In genomic region chr12:31778687-31779086, GRCh38 we compare ENCODE assay signal across 18 cellular contexts. TPM values are rescaled to one million over a fixed set of nuclear protein-coding genes. Genes with fewer than 3 reads are reported as not detected.
DNase-seq lines count a peak whose midpoint lies in the region; ATAC-seq and TF ChIP-seq lines count a peak whose summit lies in the region.
"Had no signal": no experiment of that assay in that cellular context is flagged by ENCODE, and none has a peak within 500 bp of the region (broad histone marks: within the 10 kb centered on the region; RNA-seq: fewer than 3 reads in every experiment).

No MANE protein-coding gene starts in this region.

- H3K4me3 ChIP-seq in mammary epithelial cell (replicated peaks in 1 of 3; ENCODE audit: insufficient read depth in 1 of 3, low read depth in 2 of 3, low read length in 3 of 3) = no peak overlapping the region
- H3K4me3 ChIP-seq: MG63 had no signal

- H3K4me2 ChIP-seq in mammary epithelial cell (ENCODE audit: insufficient read depth, low read depth, low read length) = no peak overlapping the region

- H3K27me3 Mint-ChIP-seq in MCF 10A (ENCODE audit: insufficient read depth, unreplicated experiment) = no peaks in the 10 kb centered on the region
- no peaks in the 10 kb centered on the region for H3K27me3 Mint-ChIP-seq in T-helper 17 cell

- ATAC-seq in T-helper 17 cell (no peak), left lobe of liver (no peak), GM21423 (IDR thresholded peaks at IDR 0.05; ENCODE audit: unreplicated experiment) (no peak), GM21367 (IDR thresholded peaks at IDR 0.05; ENCODE audit: unreplicated experiment) (no peak)

- no peaks in the 10 kb centered on the region for H4K20me1 ChIP-seq in mammary epithelial cell (ENCODE audit: insufficient read depth, low read length)

- no peaks in the 10 kb centered on the region for H3K36me3 ChIP-seq in mammary epithelial cell (ENCODE audit: insufficient read depth, low read length)
- H3K36me3 ChIP-seq: MG63 had no signal

- no peak overlapping the region for H3K27ac Mint-ChIP-seq in MCF 10A (ENCODE audit: low read depth, unreplicated experiment)
- peak overlapping the region; percentile 56 for H3K27ac Mint-ChIP-seq in T-helper 17 cell
- H3K27ac Mint-ChIP-seq: HFFc6 had no signal

- H3K4me3 Mint-ChIP-seq in MCF 10A (ENCODE audit: unreplicated experiment) = no peak overlapping the region
- H3K4me3 Mint-ChIP-seq in T-helper 17 cell = no peak overlapping the region
- H3K4me3 Mint-ChIP-seq: HFFc6 had no signal

- no peaks in the 10 kb centered on the region for H3K79me2 ChIP-seq in mammary epithelial cell (ENCODE audit: insufficient read depth, low read length)

- dilution Hi-C loops in mammary epithelial cell (cut with HindIII; ENCODE audit: low sequenced_read_pairs) = no loop called here

- H3K4me1 Mint-ChIP-seq in MCF 10A (ENCODE audit: insufficient read depth, unreplicated experiment) (no peaks in the 10 kb centered on the region), T-helper 17 cell (peaks cover 7% of the 10 kb centered on the region)

- H3K36me3 Mint-ChIP-seq in MCF 10A (ENCODE audit: insufficient read depth, unreplicated experiment) = no peaks in the 10 kb centered on the region
- peaks cover under 1% of the 10 kb centered on the region for H3K36me3 Mint-ChIP-seq in T-helper 17 cell (ENCODE audit: low read depth)

- H3K9ac ChIP-seq in mammary epithelial cell (ENCODE audit: insufficient read depth, low read length) = no peak overlapping the region

- DNase-seq in mammary epithelial cell = no peak
- no peak for DNase-seq in MCF 10A (ENCODE audit: unreplicated experiment)
- DNase-seq in T-helper 17 cell = no peak
- DNase-seq in left lobe of liver (ENCODE audit: low spot score) = peak; percentile 14
- no peak for DNase-seq in stimulated activated CD4-positive, alpha-beta T cell treated with anti-CD3 and anti-CD28 coated beads, Interleukin-1b, Interleukin-23, amount 100 ng/mL, for 48 hours
- no peak for DNase-seq in T1000 (lab: John Stamatoyannopoulos, UW)
- DNase-seq: 8988T, C1 segment of cervical spinal cord, HFFc6, KG1, MG63, NCI-H1105 treated with DMSO at 0.1 percent for 48 hours, NCI-H187, NCI-H446, NCI-H748 treated with DMSO at 0.1 percent for 48 hours, SHP77 treated with DMSO at 0.1 percent for 48 hours had no signal

- H3K27ac ChIP-seq in mammary epithelial cell (ENCODE audit: insufficient read depth, low read depth, low read length) = no peak overlapping the region

- BruUV-seq in mammary epithelial cell (replicated peaks; lab: Mats Ljungman, UMichigan) (no TSS peak), MCF 10A (replicated peaks; lab: Mats Ljungman, UMichigan) (no TSS peak)

- H2AFZ ChIP-seq in mammary epithelial cell (ENCODE audit: low read depth, low read length) = peak overlapping the region; percentile 39

- intact Hi-C loops in mammary epithelial cell (cut with micrococcal nuclease) = no loop called here
- intact Hi-C loops in MCF 10A (cut with micrococcal nuclease) = no loop called here

- H3K9me3 ChIP-seq in mammary epithelial cell (replicated peaks; ENCODE audit: insufficient read depth, low read length) (no peaks in the 10 kb centered on the region), T-helper 17 cell (ENCODE audit: control insufficient read depth, low read length, poor library complexity, severe bottlenecking) (no peaks in the 10 kb centered on the region)

- H3K4me1 ChIP-seq in mammary epithelial cell (ENCODE audit: insufficient read depth, low read length) = no peaks in the 10 kb centered on the region

- in situ Hi-C loops in mammary epithelial cell (cut with MboI; ENCODE audit: low sequenced_read_pairs in 2 of 2) = no loop called here

- 82% methylated on average over 5 of the region's 5 CpGs for WGBS in mammary epithelial cell (ENCODE audit: low coverage, missing lambda C conversion rate)

- H3K9me3 Mint-ChIP-seq in MCF 10A (ENCODE audit: unreplicated experiment) = peaks cover 4% of the 10 kb centered on the region

- CTCF ChIA-PET in mammary epithelial cell (lab: Charles Lee; ENCODE audit: low non-redundant PET) (no interaction called here), MCF 10A (lab: Yijun Ruan, JAX) (interaction anchor here (0.6 kb wide), 1 partner anchor 104 kb away, joined by 4 read pairs; no protein-coding TSS in a partner anchor)

- no peaks in the 10 kb centered on the region for H3K27me3 ChIP-seq in mammary epithelial cell (ENCODE audit: insufficient read depth, low read length)

- no peak for TF ChIP-seq CTCF in mammary epithelial cell (conservative IDR thresholded peaks at IDR 0.05 in 1 of 2, IDR thresholded peaks at IDR 0.05 in 1 of 2; ENCODE audit: extremely low read depth in 1 of 2, insufficient read depth in 1 of 2, low read depth in 1 of 2, low read length in 2 of 2)
- TF ChIP-seq CTCF in MCF 10A (IDR thresholded peaks at IDR 0.05; ENCODE audit: unreplicated experiment) = no peak

- POLR2A ChIA-PET in MCF 10A (lab: Yijun Ruan, JAX) = interaction anchor here (1.3 kb wide), 1 partner anchor 50 kb away, joined by 5 read pairs; the partner anchor contains the start of gene AMN1

RNA-seq across cellular contexts. Expression of gene AMN1, which starts 49.9 kb away (rescaled TPM):
- total RNA-seq in mammary epithelial cell = 1 to 10 TPM; 5.0 to 5.7 TPM
- polyA plus RNA-seq in mammary epithelial cell = 6.2 TPM
- 8.4 TPM for polyA minus RNA-seq in mammary epithelial cell
- 3.0 and 5.6 TPM in 2 replicates for total RNA-seq in MCF 10A (2022)
- total RNA-seq in T-helper 17 cell = 1 to 10 TPM; 2.0 to 4.6 TPM
- 1.6 TPM for total RNA-seq in left lobe of liver
